Comparison of ENCODE assay signal across 26 cellular contexts in genomic region chrX:33207056-33207455, GRCh38. TPM values are rescaled to one million over a fixed set of nuclear protein-coding genes. Genes with fewer than 3 reads are reported as not detected.
DNase-seq lines count a peak whose midpoint lies in the region; ATAC-seq and TF ChIP-seq lines count a peak whose summit lies in the region.
"Had no signal": no experiment of that assay in that cellular context is flagged by ENCODE, and none has a peak within 500 bp of the region (broad histone marks: within the 10 kb centered on the region; RNA-seq: fewer than 3 reads in every experiment).

No MANE protein-coding gene starts in this region.

- H3K4me1 ChIP-seq in heart right ventricle = peaks cover 0 to 3% (median 0%) of the 10 kb centered on the region in 9 donors
- H3K4me1 ChIP-seq in aorta (ENCODE audit: control insufficient read depth in 1 of 2, insufficient read depth in 2 of 2, low read length in 2 of 2) = peaks cover 0 to 3% of the 10 kb centered on the region in 2 donors
- H3K4me1 ChIP-seq in CD4-positive, alpha-beta memory T cell (ENCODE audit: insufficient read depth, low read length) = no peaks in the 10 kb centered on the region
- H3K4me1 ChIP-seq: esophagus squamous epithelium had no signal

- TF ChIP-seq CTCF in heart right ventricle (IDR thresholded peaks at IDR 0.05) = no peak
- TF ChIP-seq CTCF in coronary artery (IDR thresholded peaks at IDR 0.05) = no peak

- H3K36me3 ChIP-seq in heart right ventricle = no peaks in the 10 kb centered on the region
- H3K36me3 ChIP-seq in aorta (ENCODE audit: control insufficient read depth in 1 of 2, insufficient read depth in 2 of 2, low read length in 1 of 2) = no peaks in the 10 kb centered on the region
- H3K36me3 ChIP-seq in CD4-positive, alpha-beta memory T cell (ENCODE audit: insufficient read depth, low read length) = no peaks in the 10 kb centered on the region
- H3K36me3 ChIP-seq: brain microvascular endothelial cell, esophagus squamous epithelium had no signal

- ATAC-seq in heart right ventricle = no peak
- no peak for ATAC-seq in Right ventricle myocardium inferior
- ATAC-seq in aorta (ENCODE audit: low FRiP score) = no peak
- no peak for ATAC-seq in HG02678 (IDR thresholded peaks at IDR 0.05; ENCODE audit: unreplicated experiment)
- ATAC-seq: activated CD8-positive, alpha-beta T cell treated with anti-CD3 and anti-CD28 coated beads for 36 hours; activated naive CD4-positive, alpha-beta T cell treated with anti-CD3 and anti-CD28 coated beads, Interleukin-2, amount 50 U/mL, for 72 hours; GM12878; K562; WTC11 had no signal

- CTCF ChIA-PET in CD4-positive, alpha-beta memory T cell (lab: Charles Lee; ENCODE audit: partially characterized antibody) = no interaction called here

- intact Hi-C loops in heart right ventricle (cut with DNase I) (loop anchor here in 2 of 10 donors (5.0 to 10.0 kb wide), 2 partner anchors 80 to 82 kb away; no protein-coding TSS in a partner anchor), Right ventricle myocardium inferior (cut with DNase I) (no loop called here), aorta (cut with DNase I) (loop anchor here in 1 of 2 donors (10.0 kb wide), 1 partner anchor 128 kb away; no protein-coding TSS in a partner anchor)
- intact Hi-C loops in CD4-positive, alpha-beta memory T cell (cut with micrococcal nuclease) = no loop called here

- H3K27me3 ChIP-seq in heart right ventricle (no peaks in the 10 kb centered on the region), aorta (ENCODE audit: control insufficient read depth in 1 of 2, insufficient read depth in 2 of 2, low read length in 1 of 2) (no peaks in the 10 kb centered on the region)
- no peaks in the 10 kb centered on the region for H3K27me3 ChIP-seq in CD4-positive, alpha-beta memory T cell (ENCODE audit: insufficient read depth, low read length)
- H3K27me3 ChIP-seq: brain microvascular endothelial cell, esophagus squamous epithelium had no signal

- POLR2A ChIA-PET in CD4-positive, alpha-beta memory T cell (lab: Charles Lee; ENCODE audit: partially characterized antibody) = no interaction called here

- H3K4me3 Mint-ChIP-seq in CD4-positive, alpha-beta memory T cell = no peak overlapping the region
- H3K4me3 Mint-ChIP-seq: activated CD8-positive, alpha-beta T cell treated with anti-CD3 and anti-CD28 coated beads for 36 hours; immature natural killer cell; WTC11 had no signal

- H3K9me3 ChIP-seq in heart right ventricle (no peaks in the 10 kb centered on the region), aorta (ENCODE audit: control insufficient read depth, low read length) (no peaks in the 10 kb centered on the region)
- no peaks in the 10 kb centered on the region for H3K9me3 ChIP-seq in CD4-positive, alpha-beta memory T cell (ENCODE audit: control insufficient read depth in 1 of 2, low read length in 2 of 2)
- H3K9me3 ChIP-seq: esophagus squamous epithelium had no signal

- no peaks in the 10 kb centered on the region for H3K4me1 Mint-ChIP-seq in CD4-positive, alpha-beta memory T cell
- H3K4me1 Mint-ChIP-seq: immature natural killer cell had no signal

- H3K27ac ChIP-seq in heart right ventricle (peak overlapping the region in 8 of 10 donors; percentile 9 to 88 (median 69)), coronary artery (peak overlapping the region in 1 of 2 donors; percentile 48), aorta (ENCODE audit: low read depth in 1 of 2, low read length in 2 of 2) (peak overlapping the region in 1 of 2 donors; percentile 51)
- no peak overlapping the region for H3K27ac ChIP-seq in CD4-positive, alpha-beta memory T cell (ENCODE audit: low read depth, low read length)
- H3K27ac ChIP-seq: brain microvascular endothelial cell, skin epidermis had no signal

- no peak overlapping the region for H3K27ac Mint-ChIP-seq in CD4-positive, alpha-beta memory T cell
- H3K27ac Mint-ChIP-seq: activated CD8-positive, alpha-beta T cell treated with anti-CD3 and anti-CD28 coated beads for 36 hours; activated naive CD4-positive, alpha-beta T cell treated with anti-CD3 and anti-CD28 coated beads, Interleukin-2, amount 50 U/mL, for 72 hours; immature natural killer cell; WTC11 had no signal

- H3K9me3 Mint-ChIP-seq in CD4-positive, alpha-beta memory T cell = peaks cover 0 to 5% (median 0%) of the 10 kb centered on the region in 8 donors
- H3K9me3 Mint-ChIP-seq: activated CD8-positive, alpha-beta T cell treated with anti-CD3 and anti-CD28 coated beads for 36 hours had no signal

- H3K36me3 Mint-ChIP-seq in CD4-positive, alpha-beta memory T cell = no peaks in the 10 kb centered on the region
- H3K36me3 Mint-ChIP-seq: activated naive CD4-positive, alpha-beta T cell treated with anti-CD3 and anti-CD28 coated beads, Interleukin-2, amount 50 U/mL, for 72 hours; immature natural killer cell; WTC11 had no signal

- no peak for DNase-seq in heart right ventricle
- DNase-seq in Right ventricle myocardium inferior (ENCODE audit: missing footprints) = no peak
- no peak for DNase-seq in coronary artery (ENCODE audit: low spot score)
- DNase-seq in pons (ENCODE audit: low spot score) = peak; percentile 9
- DNase-seq in aorta = no peak
- no peak for DNase-seq in activated CD4-positive, alpha-beta T cell treated with anti-CD3 and anti-CD28 coated beads, Interleukin-2, amount 50 U/mL, for 1 hour
- no peak for DNase-seq in CD4-positive, alpha-beta memory T cell
- DNase-seq: activated CD8-positive, alpha-beta T cell treated with anti-CD3 and anti-CD28 coated beads for 36 hours; activated T-cell treated with anti-CD3 and anti-CD28 coated beads, Interleukin-2, amount 50 U/mL, for 48 hours; brain microvascular endothelial cell; C1 segment of cervical spinal cord; DMS 273 treated with DMSO at 0.1 percent for 48 hours; esophagus squamous epithelium; GDM1; immature natural killer cell; NCI-H1048; NCI-H2107; NCI-H510A treated with DMSO at 0.1 percent for 48 hours; SIG-M5; stimulated activated CD4-positive, alpha-beta T cell treated with anti-CD3 and anti-CD28 coated beads, Interleukin-4, amount 100 ng/mL, for 4 hours had no signal

- WGBS in heart right ventricle, 2 donors = 12 to 14% methylated on average over 1 of the region's 1 CpG
- WGBS in aorta, 2 donors = 0 to 10% methylated on average over 1 of the region's 1 CpG

- H3K27me3 Mint-ChIP-seq in CD4-positive, alpha-beta memory T cell = no peaks in the 10 kb centered on the region
- H3K27me3 Mint-ChIP-seq: activated CD8-positive, alpha-beta T cell treated with anti-CD3 and anti-CD28 coated beads for 36 hours had no signal

- peak overlapping the region in 9 of 10 donors; percentile 1 to 59 (median 51) for H3K4me3 ChIP-seq in heart right ventricle
- peak overlapping the region; percentile 60 for H3K4me3 ChIP-seq in coronary artery
- peak overlapping the region; percentile 29 to 87 for H3K4me3 ChIP-seq in aorta (ENCODE audit: low read length in 2 of 2)
- H3K4me3 ChIP-seq in CD4-positive, alpha-beta memory T cell (ENCODE audit: low read length in 2 of 2) = no peak overlapping the region
- H3K4me3 ChIP-seq: GM12878, K562, skin epidermis had no signal

RNA-seq across cellular contexts. Expression of gene DMD, which starts 4.3 kb away (rescaled TPM):
- total RNA-seq in heart right ventricle (100 to 1,000 TPM; 126 to 228 (median 191) TPM), Right ventricle myocardium inferior (116 TPM), aorta (100 to 1,000 TPM; 175 to 260 TPM)
- polyA plus RNA-seq in heart right ventricle (10 to 100 TPM; 28.5 to 41.9 TPM), aorta (10 to 100 TPM; 19.9 to 47.8 TPM)
- under 1 TPM; 0.19 to 0.55 TPM for total RNA-seq in CD4-positive, alpha-beta memory T cell
- polyA plus RNA-seq in CD4-positive, alpha-beta memory T cell = under 1 TPM in 1 of 2 donors, not detected in 1; 0.18 TPM
- polyA plus RNA-seq: immature natural killer cell had no signal

Comparison
In these comparisons a context has a peak if more than half of its experiments do, and no peak if none do; other contexts are left out.
1. H3K4me3 ChIP-seq: peak in heart right ventricle (9 of 10), coronary artery (single experiment) and aorta (2 of 2); none in CD4-positive, alpha-beta memory T cell (0 of 2).
2. RNA of gene DMD, which starts 4.3 kb away (total RNA-seq): 175 to 260 TPM in aorta, 126 to 228 TPM in heart right ventricle and 116 TPM in Right ventricle myocardium inferior (single experiment); 0.19 to 0.55 TPM in CD4-positive, alpha-beta memory T cell; every median in the first group is over 10 times any median in the second.